Comparison of ENCODE assay signal across 18 cellular contexts in the genomic region with DNA sequence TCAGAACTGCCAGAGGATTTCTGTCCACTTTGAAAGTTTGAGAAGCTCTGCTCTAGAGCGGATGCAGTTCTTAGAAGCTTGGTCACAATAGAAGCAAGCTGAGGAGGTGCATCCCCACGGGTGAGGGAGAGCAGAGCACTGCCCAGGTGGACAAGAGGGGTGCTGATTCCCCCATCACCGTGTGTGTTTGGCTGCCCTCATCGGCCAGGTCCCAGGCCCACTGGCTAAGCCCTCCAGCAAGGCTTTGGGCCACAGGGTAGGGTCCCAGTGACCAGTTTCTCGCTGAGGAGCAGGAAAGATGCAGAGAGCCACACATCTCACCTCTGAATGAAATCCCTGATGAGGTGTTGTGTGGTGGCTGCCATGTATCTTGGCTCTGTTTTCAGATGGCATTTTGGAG. TPM values are rescaled to one million over a fixed set of nuclear protein-coding genes. Genes with fewer than 3 reads are reported as not detected.
DNase-seq lines count a peak whose midpoint lies in the region; ATAC-seq and TF ChIP-seq lines count a peak whose summit lies in the region.
"Had no signal": no experiment of that assay in that cellular context is flagged by ENCODE, and none has a peak within 500 bp of the region (broad histone marks: within the 10 kb centered on the region; RNA-seq: fewer than 3 reads in every experiment).

No MANE protein-coding gene starts in this region.

- peak overlapping the region; percentile 56 for H3K27ac Mint-ChIP-seq in activated naive CD8-positive, alpha-beta T cell treated with anti-CD3 and anti-CD28 coated beads, Interleukin-2, amount 10 ng/mL, durations not matched to agents 7 days and 5 days
- H3K27ac Mint-ChIP-seq in activated naive CD8-positive, alpha-beta T cell treated with anti-CD3 and anti-CD28 coated beads for 36 hours, result no peak overlapping the region
- H3K27ac Mint-ChIP-seq: T-helper 2 cell treated with Interferon-gamma antibody and Interleukin-4, amounts not matched to agents 5 μg/mL and 100 μg/mL, for 36 hours; WTC11 had no signal

- TF ChIP-seq CTCF in breast epithelium (IDR thresholded peaks at IDR 0.05), result no peak
- TF ChIP-seq CTCF in liver (IDR thresholded peaks at IDR 0.05; ENCODE audit: low read depth, low read length, missing input control), result no peak
- no peak for TF ChIP-seq CTCF in thoracic aorta (IDR thresholded peaks at IDR 0.05)
- TF ChIP-seq CTCF in upper lobe of left lung (IDR thresholded peaks at IDR 0.05), result no peak

- H3K9ac ChIP-seq in liver (ENCODE audit: low read depth in 1 of 2, low read length in 2 of 2), result no peak overlapping the region

- H3K27me3 ChIP-seq in breast epithelium (no peaks in the 10 kb centered on the region), liver (ENCODE audit: control insufficient read depth in 4 of 4, insufficient read depth in 4 of 4, low read length in 3 of 4) (no peaks in the 10 kb centered on the region), thoracic aorta (replicated peaks; ENCODE audit: insufficient read depth) (no peaks in the 10 kb centered on the region), upper lobe of left lung (no peaks in the 10 kb centered on the region)
- H3K27me3 ChIP-seq: neutrophil, SJSA1 had no signal

- H3K4me3 Mint-ChIP-seq in activated naive CD8-positive, alpha-beta T cell treated with anti-CD3 and anti-CD28 coated beads, Interleukin-2, amount 10 ng/mL, durations not matched to agents 7 days and 5 days, result no peak overlapping the region
- H3K4me3 Mint-ChIP-seq in activated naive CD8-positive, alpha-beta T cell treated with anti-CD3 and anti-CD28 coated beads for 36 hours, result no peak overlapping the region
- H3K4me3 Mint-ChIP-seq: CD14-positive monocyte; T-helper 2 cell treated with Interferon-gamma antibody and Interleukin-4, amounts not matched to agents 5 μg/mL and 100 μg/mL, for 36 hours; WTC11 had no signal

- no peaks in the 10 kb centered on the region for H3K9me3 Mint-ChIP-seq in activated naive CD8-positive, alpha-beta T cell treated with anti-CD3 and anti-CD28 coated beads, Interleukin-2, amount 10 ng/mL, durations not matched to agents 7 days and 5 days
- H3K9me3 Mint-ChIP-seq in activated naive CD8-positive, alpha-beta T cell treated with anti-CD3 and anti-CD28 coated beads for 36 hours, result no peaks in the 10 kb centered on the region
- H3K9me3 Mint-ChIP-seq: CD14-positive monocyte; T-helper 2 cell treated with Interferon-gamma antibody and Interleukin-4, amounts not matched to agents 5 μg/mL and 100 μg/mL, for 36 hours; WTC11 had no signal

- H3K4me1 Mint-ChIP-seq in activated naive CD8-positive, alpha-beta T cell treated with anti-CD3 and anti-CD28 coated beads, Interleukin-2, amount 10 ng/mL, durations not matched to agents 7 days and 5 days, result peaks cover 4% of the 10 kb centered on the region
- H3K4me1 Mint-ChIP-seq in activated naive CD8-positive, alpha-beta T cell treated with anti-CD3 and anti-CD28 coated beads for 36 hours, result no peaks in the 10 kb centered on the region
- H3K4me1 Mint-ChIP-seq: CD14-positive monocyte had no signal

- H3K27ac ChIP-seq in breast epithelium, result peak overlapping the region; percentile 54 to 59
- H3K27ac ChIP-seq in liver (ENCODE audit: low read depth in 1 of 2, low read length in 2 of 2), result peak overlapping the region; percentile 87 to 96
- H3K27ac ChIP-seq in thoracic aorta, result peak overlapping the region; percentile 91 to 97
- H3K27ac ChIP-seq in upper lobe of left lung, result peak overlapping the region in 1 of 4 donors; percentile 18
- H3K27ac ChIP-seq: neutrophil, SJSA1 had no signal

- TF ChIP-seq RAD21 in liver (IDR thresholded peaks at IDR 0.05), result no peak

- H3K9me3 ChIP-seq in breast epithelium (no peaks in the 10 kb centered on the region), liver (ENCODE audit: control insufficient read depth in 4 of 4, low read length in 3 of 4) (no peaks in the 10 kb centered on the region), thoracic aorta (no peaks in the 10 kb centered on the region), upper lobe of left lung (no peaks in the 10 kb centered on the region)
- H3K9me3 ChIP-seq: neutrophil, SJSA1 had no signal

- intact Hi-C loops in breast epithelium (cut with DNase I; ENCODE audit: low total_unique reads), result no loop called here

- H3K27me3 Mint-ChIP-seq in activated naive CD8-positive, alpha-beta T cell treated with anti-CD3 and anti-CD28 coated beads, Interleukin-2, amount 10 ng/mL, durations not matched to agents 7 days and 5 days, result no peaks in the 10 kb centered on the region
- H3K27me3 Mint-ChIP-seq in activated naive CD8-positive, alpha-beta T cell treated with anti-CD3 and anti-CD28 coated beads for 36 hours, result no peaks in the 10 kb centered on the region

- DNase-seq in activated naive CD8-positive, alpha-beta T cell treated with anti-CD3 and anti-CD28 coated beads, Interleukin-2, amount 10 ng/mL, durations not matched to agents 7 days and 5 days, result no peak
- no peak for DNase-seq in activated naive CD8-positive, alpha-beta T cell treated with anti-CD3 and anti-CD28 coated beads for 36 hours
- DNase-seq in breast epithelium (ENCODE audit: low spot score in 2 of 2), result no peak
- no peak for DNase-seq in thoracic aorta (ENCODE audit: low spot score)
- DNase-seq in upper lobe of left lung, result no peak
- no peak for DNase-seq in amniotic stem cell (lab: John Stamatoyannopoulos, UW)
- DNase-seq in stimulated activated CD4-positive, alpha-beta T cell treated with anti-CD3 and anti-CD28 coated beads, Interleukin-12 subunit alpha, Interleukin-12 subunit beta, amount 100 ng/mL, for 4 hours, result no peak
- DNase-seq: activated T-cell treated with anti-CD3 and anti-CD28 coated beads, Interleukin-2, amount 50 U/mL, for 48 hours; cerebellar nuclear complex; NCI-H1105 treated with DMSO at 0.1 percent for 48 hours; NCI-H69 had no signal

- POLR2A ChIA-PET in activated naive CD8-positive, alpha-beta T cell treated with anti-CD3 and anti-CD28 coated beads, Interleukin-2, amount 10 ng/mL, durations not matched to agents 7 days and 5 days (lab: Charles Lee), result interaction anchor here (1.1 to 1.7 kb wide), 2 partner anchors 27 to 189 kb away, joined by 4 read pairs; a partner anchor contains a TSS

- WGBS in liver, result 75% methylated on average over 5 of the region's 5 CpGs
- 90 to 98% methylated on average over 2 to 5 of the region's 5 CpGs for WGBS in upper lobe of left lung, 2 donors

- ATAC-seq in activated naive CD8-positive, alpha-beta T cell treated with anti-CD3 and anti-CD28 coated beads, Interleukin-2, amount 10 ng/mL, durations not matched to agents 7 days and 5 days (ENCODE audit: low read depth), result no peak
- ATAC-seq in thoracic aorta (ENCODE audit: insufficient number of reproducible peaks, low FRiP score, low read depth) (no peak), upper lobe of left lung (ENCODE audit: low FRiP score in 2 of 2) (no peak)
- ATAC-seq: sciatic nerve, WTC11 had no signal

- no peak for TF ChIP-seq EP300 in upper lobe of left lung (IDR thresholded peaks at IDR 0.05)

- peaks cover 4% of the 10 kb centered on the region for H3K36me3 ChIP-seq in breast epithelium
- H3K36me3 ChIP-seq in liver (ENCODE audit: control insufficient read depth in 4 of 4, insufficient read depth in 3 of 4, low read depth in 1 of 4, low read length in 3 of 4), result peaks cover 2 to 40% (median 15%) of the 10 kb centered on the region in 4 donors
- H3K36me3 ChIP-seq in thoracic aorta, result peaks cover 24% of the 10 kb centered on the region
- H3K36me3 ChIP-seq in upper lobe of left lung, result peaks cover 27 to 98% (median 79%) of the 10 kb centered on the region in 4 donors

- no peak overlapping the region for H3K4me3 ChIP-seq in breast epithelium
- H3K4me3 ChIP-seq in liver (ENCODE audit: low read depth in 1 of 3, low read length in 3 of 3), result no peak overlapping the region
- no peak overlapping the region for H3K4me3 ChIP-seq in thoracic aorta
- no peak overlapping the region for H3K4me3 ChIP-seq in upper lobe of left lung
- H3K4me3 ChIP-seq: SJSA1 had no signal

- TF ChIP-seq POLR2A in breast epithelium (IDR thresholded peaks at IDR 0.05) (no peak), upper lobe of left lung (IDR thresholded peaks at IDR 0.05) (no peak)

- H3K36me3 Mint-ChIP-seq in activated naive CD8-positive, alpha-beta T cell treated with anti-CD3 and anti-CD28 coated beads, Interleukin-2, amount 10 ng/mL, durations not matched to agents 7 days and 5 days, result peaks cover 9% of the 10 kb centered on the region
- H3K36me3 Mint-ChIP-seq in activated naive CD8-positive, alpha-beta T cell treated with anti-CD3 and anti-CD28 coated beads for 36 hours, result peaks cover 24% of the 10 kb centered on the region

- H3K4me1 ChIP-seq in breast epithelium (peaks cover 7 to 9% of the 10 kb centered on the region in 2 donors), liver (ENCODE audit: control insufficient read depth in 4 of 4, insufficient read depth in 4 of 4, low read length in 3 of 4) (peaks cover 17 to 50% (median 29%) of the 10 kb centered on the region in 4 donors), thoracic aorta (ENCODE audit: control insufficient read depth in 1 of 2, low read depth in 2 of 2) (peaks cover 49 to 70% of the 10 kb centered on the region in 2 donors), upper lobe of left lung (peaks cover 6 to 12% (median 10%) of the 10 kb centered on the region in 4 donors)

RNA-seq across cellular contexts. Expression of a gene that starts 26.9 kb away (rescaled TPM):
- total RNA-seq in activated naive CD8-positive, alpha-beta T cell treated with anti-CD3 and anti-CD28 coated beads, Interleukin-2, amount 10 ng/mL, durations not matched to agents 7 days and 5 days, result 100 to 1,000 TPM; 132 to 141 TPM
- 100 to 1,000 TPM; 168 to 170 TPM for total RNA-seq in activated naive CD8-positive, alpha-beta T cell treated with anti-CD3 and anti-CD28 coated beads for 36 hours
- total RNA-seq in breast epithelium (100 to 1,000 TPM in 1 of 3 donors, 10 to 100 TPM in 2; 81.9 to 130 (median 84.0) TPM), liver (10 to 100 TPM; 27.0 to 55.1 TPM), thoracic aorta (10 to 100 TPM; 53.1 to 64.8 TPM), upper lobe of left lung (100 to 1,000 TPM in 3 of 6 donors, 10 to 100 TPM in 3; 55.1 to 132 (median 92.3) TPM)
- 10 to 100 TPM; 30.2 to 83.7 TPM for polyA plus RNA-seq in liver

RNA-seq across cellular contexts. Expression of a gene that starts 36.5 kb away (rescaled TPM):
- 10 to 100 TPM; 35.5 TPM for total RNA-seq in activated naive CD8-positive, alpha-beta T cell treated with anti-CD3 and anti-CD28 coated beads, Interleukin-2, amount 10 ng/mL, durations not matched to agents 7 days and 5 days
- total RNA-seq in activated naive CD8-positive, alpha-beta T cell treated with anti-CD3 and anti-CD28 coated beads for 36 hours, result 10 to 100 TPM; 29.0 to 31.4 TPM
- total RNA-seq in breast epithelium, result 10 to 100 TPM; 44.0 to 76.8 (median 48.2) TPM
- total RNA-seq in liver, result 10 to 100 TPM; 15.6 to 22.9 TPM
- 10 to 100 TPM in 1 of 2 donors, 1 to 10 TPM in 1; 9.7 to 13.6 TPM for polyA plus RNA-seq in liver
- 10 to 100 TPM; 34.6 to 56.5 TPM for total RNA-seq in thoracic aorta
- 10 to 100 TPM; 16.0 to 29.3 (median 22.2) TPM for total RNA-seq in upper lobe of left lung

RNA-seq across cellular contexts. Expression of a gene that starts 44.3 kb away (rescaled TPM):
- total RNA-seq in activated naive CD8-positive, alpha-beta T cell treated with anti-CD3 and anti-CD28 coated beads, Interleukin-2, amount 10 ng/mL, durations not matched to agents 7 days and 5 days, result 1 to 10 TPM; 4.2 to 4.9 TPM
- total RNA-seq in activated naive CD8-positive, alpha-beta T cell treated with anti-CD3 and anti-CD28 coated beads for 36 hours, result 1 to 10 TPM; 2.7 to 3.8 TPM
- total RNA-seq in breast epithelium, result 10 to 100 TPM; 30.8 to 62.2 (median 41.1) TPM
- total RNA-seq in liver, result 1 to 10 TPM in 1 of 2 donors, under 1 TPM in 1; 0.28 to 2.3 TPM
- polyA plus RNA-seq in liver, result 1 to 10 TPM; 1.1 to 1.6 TPM
- 100 to 1,000 TPM in 1 of 2 donors, 10 to 100 TPM in 1; 79.3 to 116 TPM for total RNA-seq in thoracic aorta
- 10 to 100 TPM; 24.2 to 65.6 (median 50.6) TPM for total RNA-seq in upper lobe of left lung

RNA-seq across cellular contexts. Expression of a gene that starts 47.5 kb away (rescaled TPM):
- 10 to 100 TPM; 24.5 to 25.0 TPM for total RNA-seq in activated naive CD8-positive, alpha-beta T cell treated with anti-CD3 and anti-CD28 coated beads, Interleukin-2, amount 10 ng/mL, durations not matched to agents 7 days and 5 days
- 1 to 10 TPM; 8.6 to 8.9 TPM for total RNA-seq in activated naive CD8-positive, alpha-beta T cell treated with anti-CD3 and anti-CD28 coated beads for 36 hours
- total RNA-seq in breast epithelium (10 to 100 TPM; 13.8 to 28.8 (median 15.7) TPM), liver (10 to 100 TPM in 1 of 2 donors, 1 to 10 TPM in 1; 4.4 to 51.4 TPM), thoracic aorta (10 to 100 TPM; 21.5 to 27.9 TPM), upper lobe of left lung (10 to 100 TPM in 5 of 6 donors, 1 to 10 TPM in 1; 9.7 to 68.1 (median 23.4) TPM)
- polyA plus RNA-seq in liver, result 10 to 100 TPM; 43.2 to 46.5 TPM

Comparison
In these comparisons a context has a peak if more than half of its experiments do, and no peak if none do; other contexts are left out.
1. RNA of a gene that starts 44.3 kb away (total RNA-seq): 79.3 to 116 TPM in thoracic aorta, 24.2 to 65.6 TPM in upper lobe of left lung and 30.8 to 62.2 TPM in breast epithelium; 4.2 to 4.9 TPM in activated naive CD8-positive, alpha-beta T cell treated with anti-CD3 and anti-CD28 coated beads, Interleukin-2, amount 10 ng/mL, durations not matched to agents 7 days and 5 days, 2.7 to 3.8 TPM in activated naive CD8-positive, alpha-beta T cell treated with anti-CD3 and anti-CD28 coated beads for 36 hours and 0.28 to 2.3 TPM in liver; every median in the first group is over 4 times any median in the second.